ENCODE assay signal across 8 cellular contexts in genomic region chr17:10226930-10227695, GRCh38. TPM values are rescaled to one million over a fixed set of nuclear protein-coding genes. Genes with fewer than 3 reads are reported as not detected.
DNase-seq lines count a peak whose midpoint lies in the region; ATAC-seq and TF ChIP-seq lines count a peak whose summit lies in the region.

No MANE protein-coding gene starts in this region.

- H3K4me1 ChIP-seq in CD8-positive, alpha-beta T cell (ENCODE audit: insufficient read depth, low read length): no peaks in the 10 kb centered on the region
- H3K4me1 ChIP-seq in lower lobe of right lung: peaks cover 5% of the 10 kb centered on the region

- CTCF ChIA-PET in CD8-positive, alpha-beta T cell (lab: Charles Lee): interaction anchor here (0.7 to 5.0 kb wide), 28 partner anchors 9 to 309 kb away, joined by 3 to 38 read pairs (median 4); no protein-coding TSS in a partner anchor
- CTCF ChIA-PET in WTC11 (lab: Charles Lee): interaction anchor here (0.6 to 2.1 kb wide), 57 partner anchors 9 to 391 kb away, joined by 3 to 23 read pairs (median 4); partner anchors contain the start of gene GAS7

- H3K27ac Mint-ChIP-seq in CD8-positive, alpha-beta T cell: no peak overlapping the region
- no peak overlapping the region for H3K27ac Mint-ChIP-seq in WTC11
- H3K27ac Mint-ChIP-seq in central memory CD8-positive, alpha-beta T cell (ENCODE audit: low read depth): no peak overlapping the region

- no peak overlapping the region for H3K4me3 ChIP-seq in CD8-positive, alpha-beta T cell (ENCODE audit: low read depth, low read length)
- H3K4me3 ChIP-seq in HL-60 (replicated peaks; ENCODE audit: insufficient read depth, low read length) (no peak overlapping the region), lower lobe of right lung (no peak overlapping the region)

- no peaks in the 10 kb centered on the region for H3K9me3 ChIP-seq in CD8-positive, alpha-beta T cell (ENCODE audit: low read length)
- H3K9me3 ChIP-seq in lower lobe of right lung: no peaks in the 10 kb centered on the region

- H3K9me3 Mint-ChIP-seq in CD8-positive, alpha-beta T cell: peaks cover 2% of the 10 kb centered on the region
- H3K9me3 Mint-ChIP-seq in WTC11: peaks cover 20% of the 10 kb centered on the region
- H3K9me3 Mint-ChIP-seq in central memory CD8-positive, alpha-beta T cell: no peaks in the 10 kb centered on the region

- no peaks in the 10 kb centered on the region for H3K36me3 Mint-ChIP-seq in CD8-positive, alpha-beta T cell
- peaks cover 3% of the 10 kb centered on the region; the same call in 1 of the 2 replicates for H3K36me3 Mint-ChIP-seq in WTC11
- peaks cover 2% of the 10 kb centered on the region for H3K36me3 Mint-ChIP-seq in central memory CD8-positive, alpha-beta T cell (ENCODE audit: insufficient read depth)

- intact Hi-C loops in CD8-positive, alpha-beta T cell (cut with DNase I, micrococcal nuclease): loop anchor here (1.0 to 10.0 kb wide), 6 partner anchors 112 to 502 kb away; no protein-coding TSS in a partner anchor
- intact Hi-C loops in lower lobe of right lung (cut with DNase I): no loop called here

- H3K36me3 ChIP-seq in CD8-positive, alpha-beta T cell (ENCODE audit: insufficient read depth, low read length): no peaks in the 10 kb centered on the region
- H3K36me3 ChIP-seq in lower lobe of right lung: no peaks in the 10 kb centered on the region

- no peaks in the 10 kb centered on the region for H3K4me1 Mint-ChIP-seq in CD8-positive, alpha-beta T cell (ENCODE audit: low read depth)
- no peaks in the 10 kb centered on the region for H3K4me1 Mint-ChIP-seq in WTC11
- peaks cover 5% of the 10 kb centered on the region for H3K4me1 Mint-ChIP-seq in central memory CD8-positive, alpha-beta T cell

- peak; percentile 46 for ATAC-seq in CD8-positive, alpha-beta T cell
- ATAC-seq in WTC11 (peak; percentile 99), lower lobe of right lung (peak; percentile 76 to 84), HG03045 (IDR thresholded peaks at IDR 0.05; ENCODE audit: unreplicated experiment) (no peak)
- peak; percentile 32 for ATAC-seq in central memory CD8-positive, alpha-beta T cell (replicated peaks; ENCODE audit: extremely low read depth, poor library complexity, severe bottlenecking)

- DNase-seq in CD8-positive, alpha-beta T cell: peak; percentile 13 to 77 (median 47)
- DNase-seq in HL-60 (ENCODE audit: low read depth in 1 of 2, low spot score in 1 of 2): peak in 1 of 2 experiments; percentile 34
- DNase-seq in WTC11 (ENCODE audit: low spot score): peak; percentile 89
- DNase-seq in central memory CD8-positive, alpha-beta T cell (ENCODE audit: low spot score in 2 of 2): peak; percentile 24 to 56
- peak; percentile 67 for DNase-seq in lower lobe of right lung
- DNase-seq in stimulated activated CD8-positive, alpha-beta memory T cell treated with anti-CD3 and anti-CD28 coated beads, Interleukin-4, amount 100 ng/mL, for 48 hours: peak; percentile 76
- DNase-seq in NCI-H128 (lab: John Stamatoyannopoulos, UW; ENCODE audit: unreplicated experiment): no peak

- H3K4me3 Mint-ChIP-seq in CD8-positive, alpha-beta T cell: no peak overlapping the region
- no peak overlapping the region for H3K4me3 Mint-ChIP-seq in WTC11
- H3K4me3 Mint-ChIP-seq in central memory CD8-positive, alpha-beta T cell: no peak overlapping the region

- POLR2A ChIA-PET in CD8-positive, alpha-beta T cell (lab: Charles Lee): no interaction called here
- POLR2A ChIA-PET in WTC11 (lab: Charles Lee): no interaction called here

- no peak overlapping the region for H3K27ac ChIP-seq in CD8-positive, alpha-beta T cell (ENCODE audit: low read depth, low read length)
- no peak overlapping the region for H3K27ac ChIP-seq in HL-60 (replicated peaks)
- no peak overlapping the region for H3K27ac ChIP-seq in lower lobe of right lung

- H3K27me3 Mint-ChIP-seq in CD8-positive, alpha-beta T cell (ENCODE audit: low read depth): no peaks in the 10 kb centered on the region
- H3K27me3 Mint-ChIP-seq in WTC11 (ENCODE audit: low read depth): no peaks in the 10 kb centered on the region
- no peaks in the 10 kb centered on the region for H3K27me3 Mint-ChIP-seq in central memory CD8-positive, alpha-beta T cell

- no peaks in the 10 kb centered on the region for H3K27me3 ChIP-seq in CD8-positive, alpha-beta T cell (ENCODE audit: insufficient read depth, low read length)
- H3K27me3 ChIP-seq in HL-60 (ENCODE audit: insufficient read depth, poor library complexity, severe bottlenecking) (no peaks in the 10 kb centered on the region), lower lobe of right lung (ENCODE audit: low read depth) (no peaks in the 10 kb centered on the region)

- peak; percentile 72 for TF ChIP-seq CTCF in CD8-positive, alpha-beta T cell (IDR thresholded peaks at IDR 0.05)
- TF ChIP-seq CTCF in HL-60 (IDR thresholded peaks at IDR 0.05; ENCODE audit: insufficient read depth, low read length) (peak; percentile 36), WTC11 (IDR thresholded peaks at IDR 0.05) (peak; percentile 97), lower lobe of right lung (IDR thresholded peaks at IDR 0.05) (peak; percentile 81)

TF ChIP-seq in WTC11, 78 proteins besides CTCF, POLR2A, EP300 and RAD21:
- TF ChIP-seq CREB1 (CRISPR knock-in tag; IDR thresholded peaks at IDR 0.05): no peak
- TF ChIP-seq TEAD4 (CRISPR knock-in tag; IDR thresholded peaks at IDR 0.05): no peak
- no peak for TF ChIP-seq ZNF232 (CRISPR knock-in tag; IDR thresholded peaks at IDR 0.05)
- TF ChIP-seq ZNF396 (CRISPR knock-in tag; IDR thresholded peaks at IDR 0.05; ENCODE audit: borderline replicate concordance): no peak
- no peak for TF ChIP-seq ZNF532 (CRISPR knock-in tag; IDR thresholded peaks at IDR 0.05; ENCODE audit: borderline replicate concordance)
- no peak for TF ChIP-seq ATF1 (CRISPR knock-in tag; IDR thresholded peaks at IDR 0.05)
- no peak for TF ChIP-seq KAT7 (CRISPR knock-in tag; IDR thresholded peaks at IDR 0.05; ENCODE audit: borderline replicate concordance)
- no peak for TF ChIP-seq ZNF423 (CRISPR knock-in tag; IDR thresholded peaks at IDR 0.05)
- no peak for TF ChIP-seq TEAD1 (CRISPR knock-in tag; IDR thresholded peaks at IDR 0.05)
- no peak for TF ChIP-seq MYBL2 (CRISPR knock-in tag; IDR thresholded peaks at IDR 0.05)
- no peak for TF ChIP-seq FOXP4 (CRISPR knock-in tag; IDR thresholded peaks at IDR 0.05)
- no peak for TF ChIP-seq SMAD3 (CRISPR knock-in tag; IDR thresholded peaks at IDR 0.05; ENCODE audit: borderline replicate concordance)
- TF ChIP-seq MXD4 (CRISPR knock-in tag; IDR thresholded peaks at IDR 0.05; ENCODE audit: borderline replicate concordance): no peak
- TF ChIP-seq NR3C1 (CRISPR knock-in tag; conservative IDR thresholded peaks at IDR 0.05; ENCODE audit: low read depth): no peak
- TF ChIP-seq SOX15 (CRISPR knock-in tag; IDR thresholded peaks at IDR 0.05): no peak
- TF ChIP-seq USF1 (CRISPR knock-in tag; IDR thresholded peaks at IDR 0.05): no peak

RNA-seq across cellular contexts. Expression of gene GAS7, which starts 28.7 kb away (rescaled TPM):
- 1 to 10 TPM; 2.9 to 4.2 TPM for total RNA-seq in CD8-positive, alpha-beta T cell
- total RNA-seq in WTC11 (2021) (12.3 to 13.9 TPM (median 13.4 TPM) in 3 replicates), lower lobe of right lung (54.1 TPM)

Comparison
In these comparisons a context has a peak if more than half of its experiments do, and no peak if none do; other contexts are left out.
1. CTCF ChIP-seq: peak in every context shown above with its lines; median percentile 97 in WTC11; 81 in lower lobe of right lung; 72 in CD8-positive, alpha-beta T cell; 36 in HL-60.